ENCODE assay signal across 8 cellular contexts in the genomic region with DNA sequence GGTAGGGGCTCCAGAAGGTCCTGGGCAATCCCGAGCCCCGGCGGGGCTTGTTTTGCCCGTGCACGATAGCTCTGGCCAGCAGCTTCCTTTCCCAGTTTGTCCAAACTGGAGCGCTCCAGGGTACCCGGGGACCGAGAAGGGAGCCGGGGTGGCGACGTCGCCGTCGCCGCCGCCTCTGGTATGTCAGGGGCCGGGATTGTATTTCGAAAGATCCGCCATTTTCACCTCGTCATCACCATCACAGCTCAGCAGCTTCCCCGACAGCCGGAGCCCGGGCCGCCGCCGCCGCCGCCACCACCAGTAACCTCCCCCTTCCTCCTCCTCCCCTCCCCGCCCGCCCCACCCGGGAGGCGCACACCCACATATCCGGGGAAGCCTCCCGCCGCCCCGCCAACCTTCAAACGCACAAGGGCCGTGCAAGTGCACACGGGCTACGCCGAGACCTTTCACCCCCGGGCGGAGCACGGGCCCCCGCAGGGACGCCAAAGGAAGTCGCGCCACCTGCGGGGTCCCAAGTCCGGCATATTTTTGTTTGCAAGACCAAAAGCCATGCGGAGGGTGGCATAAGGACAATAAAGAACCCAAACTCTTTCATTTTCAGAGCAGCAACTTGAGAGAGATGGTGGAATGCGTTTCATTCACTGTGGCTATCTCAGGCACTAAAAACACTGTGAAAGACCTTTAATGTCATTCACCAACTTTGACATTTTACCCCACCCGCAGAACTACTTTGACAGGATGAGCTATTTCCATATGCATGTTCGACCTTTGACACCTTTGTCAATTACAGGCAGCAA. TPM values are rescaled to one million over a fixed set of nuclear protein-coding genes. Genes with fewer than 3 reads are reported as not detected.
DNase-seq lines count a peak whose midpoint lies in the region; ATAC-seq lines count a peak whose summit lies in the region.

Gene LIN54, minus strand, starts transcription at position 302 of the 797 bp plus-strand sequence. CDS start 25,979 bp downstream, outside the sequence.

- ATAC-seq in GM18511 (IDR thresholded peaks at IDR 0.05; ENCODE audit: unreplicated experiment) (peak; percentile 47), HG03039 (IDR thresholded peaks at IDR 0.05; ENCODE audit: unreplicated experiment) (peak; percentile 34), left lobe of liver (peak; percentile 61)

- peak; percentile 59 for DNase-seq in 8988T
- peak; percentile 74 for DNase-seq in NCI-H69 (lab: John Stamatoyannopoulos, UW)
- peak; percentile 85 for DNase-seq in activated CD4-positive, alpha-beta T cell treated with anti-CD3 and anti-CD28 coated beads, Interleukin-2, amount 50 U/mL, for 1 hour
- peak; percentile 8 for DNase-seq in cortex of kidney (lab: John Stamatoyannopoulos, UW)
- DNase-seq in left lobe of liver (ENCODE audit: low spot score) = peak; percentile 83
- peak; percentile 80 for DNase-seq in stimulated activated CD4-positive, alpha-beta T cell treated with anti-CD3 and anti-CD28 coated beads, Interleukin-2, amount 100 ng/mL, for 4 hours (ENCODE audit: low read depth)

RNA-seq across cellular contexts. Expression of gene LIN54, which starts in this region (rescaled TPM):
- total RNA-seq in left lobe of liver = 5.7 TPM

Comparison
In these comparisons a context has a peak if more than half of its experiments do, and no peak if none do; other contexts are left out.
1. Peak in every context shown above with its lines: DNase-seq and ATAC-seq.
2. DNase-seq: peak in every context shown above with its lines; median percentile 85 in activated CD4-positive, alpha-beta T cell treated with anti-CD3 and anti-CD28 coated beads, Interleukin-2, amount 50 U/mL, for 1 hour; 83 in left lobe of liver; 80 in stimulated activated CD4-positive, alpha-beta T cell treated with anti-CD3 and anti-CD28 coated beads, Interleukin-2, amount 100 ng/mL, for 4 hours; 74 in NCI-H69; 59 in 8988T; 8 in cortex of kidney.